Comparison of ENCODE assay signal across 14 cellular contexts in the genomic region with DNA sequence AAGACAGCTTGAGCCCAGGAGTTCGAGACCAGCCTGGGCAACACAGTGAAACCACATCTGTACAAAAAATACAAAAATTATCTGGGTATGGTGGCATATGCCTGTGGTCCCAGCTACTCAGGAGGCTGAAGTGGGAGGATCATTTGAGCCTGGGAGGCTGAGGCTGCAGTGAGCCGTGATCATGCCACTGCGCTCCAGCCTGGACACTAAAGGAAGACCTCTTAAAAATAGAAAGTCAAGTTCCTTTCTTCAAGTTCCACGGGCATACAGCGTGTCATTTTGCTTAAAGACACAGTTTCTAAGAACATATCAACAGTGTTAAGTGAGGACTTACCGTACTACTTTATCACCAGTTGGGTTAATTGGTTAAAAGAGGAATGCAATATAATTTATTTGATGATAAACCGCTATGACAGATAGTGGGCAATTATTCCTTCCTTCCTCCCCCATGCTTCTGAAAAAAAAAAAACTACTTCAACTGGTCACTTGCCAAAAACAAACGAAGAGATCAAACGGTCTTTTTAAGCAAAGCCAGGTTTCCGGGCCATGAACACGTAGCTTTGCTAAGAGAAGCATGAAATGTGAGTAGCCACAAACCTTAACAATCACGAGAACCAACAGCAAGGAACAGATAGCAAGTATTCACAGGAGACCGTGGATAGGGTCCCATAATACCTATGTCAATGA. TPM values are rescaled to one million over a fixed set of nuclear protein-coding genes. Genes with fewer than 3 reads are reported as not detected.
A peak's percentile ranks its signal among the peaks of the same experiment; 100 is the strongest.
DNase-seq lines count a peak whose midpoint lies in the region; ATAC-seq, FAIRE-seq and TF ChIP-seq lines count a peak whose summit lies in the region.
"Had no signal": no experiment of that assay in that cellular context is flagged by ENCODE, and none has a peak within 500 bp of the region (broad histone marks: within the 10 kb centered on the region; RNA-seq: fewer than 3 reads in every experiment).

No MANE protein-coding gene starts in this region.

- CTCF ChIA-PET in MCF 10A (lab: Yijun Ruan, JAX) = interaction anchor here (1.1 kb wide), 1 partner anchor 124 kb away, joined by 3 read pairs; no protein-coding TSS in a partner anchor

- no peak for TF ChIP-seq CTCF in MCF 10A (IDR thresholded peaks at IDR 0.05; ENCODE audit: unreplicated experiment)
- no peak for TF ChIP-seq CTCF in breast epithelium (IDR thresholded peaks at IDR 0.05)
- TF ChIP-seq CTCF in astrocyte (IDR thresholded peaks at IDR 0.05; ENCODE audit: insufficient read depth, low read depth, low read length) = no peak

- no TSS peak for BruUV-seq in MCF 10A (replicated peaks; lab: Mats Ljungman, UMichigan)

- no peak overlapping the region for H2AFZ ChIP-seq in astrocyte (ENCODE audit: low read depth, low read length)

- H4K20me1 ChIP-seq in astrocyte (ENCODE audit: insufficient read depth, low read length) = no peaks in the 10 kb centered on the region

- H3K4me1 ChIP-seq in breast epithelium (no peaks in the 10 kb centered on the region), astrocyte (ENCODE audit: insufficient read depth, low read length) (peaks cover 22% of the 10 kb centered on the region)
- H3K4me1 ChIP-seq: colonic mucosa had no signal

- H3K36me3 ChIP-seq in breast epithelium (no peaks in the 10 kb centered on the region), astrocyte (ENCODE audit: insufficient read depth, low read length) (no peaks in the 10 kb centered on the region)
- H3K36me3 ChIP-seq: colonic mucosa, neutrophil, suprapubic skin had no signal

- H3K36me3 Mint-ChIP-seq in MCF 10A (ENCODE audit: insufficient read depth, unreplicated experiment) (peaks cover 5% of the 10 kb centered on the region), astrocyte (ENCODE audit: low read depth, unreplicated experiment) (no peaks in the 10 kb centered on the region)
- H3K36me3 Mint-ChIP-seq: activated naive CD8-positive, alpha-beta T cell treated with anti-CD3 and anti-CD28 coated beads, Interleukin-2, amount 10 ng/mL, durations not matched to agents 7 days and 5 days had no signal

- TF ChIP-seq POLR2A in breast epithelium (IDR thresholded peaks at IDR 0.05) = no peak

- no peaks in the 10 kb centered on the region for H3K27me3 Mint-ChIP-seq in MCF 10A (ENCODE audit: insufficient read depth, unreplicated experiment)
- H3K27me3 Mint-ChIP-seq in astrocyte (ENCODE audit: low read depth, unreplicated experiment) = no peaks in the 10 kb centered on the region
- H3K27me3 Mint-ChIP-seq: activated B cell treated with CpG ODN at 0.5 μM for 24 hours; activated naive CD8-positive, alpha-beta T cell treated with anti-CD3 and anti-CD28 coated beads, Interleukin-2, amount 10 ng/mL, durations not matched to agents 7 days and 5 days had no signal

- H3K4me3 ChIP-seq in breast epithelium (no peak overlapping the region), astrocyte (ENCODE audit: insufficient read depth, low read depth, low read length) (no peak overlapping the region)
- H3K4me3 ChIP-seq: colonic mucosa, suprapubic skin had no signal

- DNase-seq in MCF 10A (ENCODE audit: unreplicated experiment) (no peak), breast epithelium (ENCODE audit: low spot score in 2 of 2) (no peak), astrocyte (ENCODE audit: low read depth) (peak; percentile 90), kidney tubule cell (ENCODE audit: low spot score) (peak; percentile 91), NCI-H345 (lab: John Stamatoyannopoulos, UW) (no peak), GM03348 (ENCODE audit: low spot score) (no peak), NCI-H526 treated with DMSO at 0.1 percent for 48 hours (lab: John Stamatoyannopoulos, UW) (no peak)
- DNase-seq: activated B cell treated with CpG ODN at 0.5 μM for 24 hours; activated naive CD8-positive, alpha-beta T cell treated with anti-CD3 and anti-CD28 coated beads, Interleukin-2, amount 10 ng/mL, durations not matched to agents 7 days and 5 days; colonic mucosa; hypothalamus had no signal

- H3K27ac Mint-ChIP-seq in MCF 10A (ENCODE audit: low read depth, unreplicated experiment) (peak overlapping the region; percentile 53), astrocyte (ENCODE audit: unreplicated experiment) (peak overlapping the region; percentile 73)
- H3K27ac Mint-ChIP-seq: activated B cell treated with CpG ODN at 0.5 μM for 24 hours; activated naive CD8-positive, alpha-beta T cell treated with anti-CD3 and anti-CD28 coated beads, Interleukin-2, amount 10 ng/mL, durations not matched to agents 7 days and 5 days had no signal

- peaks cover 3% of the 10 kb centered on the region for H3K79me2 ChIP-seq in astrocyte (ENCODE audit: insufficient read depth, low read length)

- H3K27me3 ChIP-seq in breast epithelium = no peaks in the 10 kb centered on the region
- peaks cover 5% of the 10 kb centered on the region for H3K27me3 ChIP-seq in astrocyte (ENCODE audit: insufficient read depth, low read length)
- H3K27me3 ChIP-seq: colonic mucosa, neutrophil, suprapubic skin had no signal

- no peak overlapping the region for H3K27ac ChIP-seq in breast epithelium
- H3K27ac ChIP-seq in astrocyte (ENCODE audit: low read depth, low read length) = peak overlapping the region; percentile 49
- H3K27ac ChIP-seq: colonic mucosa, neutrophil, suprapubic skin had no signal

- POLR2A ChIA-PET in MCF 10A (lab: Yijun Ruan, JAX) = interaction anchor here (0.7 to 1.5 kb wide), 3 partner anchors 8 to 857 kb away, joined by 3 to 4 read pairs (median 3); no protein-coding TSS in a partner anchor

- intact Hi-C loops in MCF 10A (cut with micrococcal nuclease) (no loop called here), breast epithelium (cut with DNase I; ENCODE audit: low total_unique reads) (no loop called here)

- FAIRE-seq in astrocyte (lab: Jason Lieb, UNC) = no peak

- H3K9me3 Mint-ChIP-seq in MCF 10A (ENCODE audit: unreplicated experiment) = no peaks in the 10 kb centered on the region
- peaks cover 2% of the 10 kb centered on the region for H3K9me3 Mint-ChIP-seq in astrocyte (ENCODE audit: unreplicated experiment)
- H3K9me3 Mint-ChIP-seq: activated B cell treated with CpG ODN at 0.5 μM for 24 hours; activated naive CD8-positive, alpha-beta T cell treated with anti-CD3 and anti-CD28 coated beads, Interleukin-2, amount 10 ng/mL, durations not matched to agents 7 days and 5 days had no signal

- H3K4me2 ChIP-seq in astrocyte (ENCODE audit: low read length) = peak overlapping the region; percentile 37

- H3K9me3 ChIP-seq in breast epithelium (no peaks in the 10 kb centered on the region), astrocyte (ENCODE audit: insufficient read depth, low read depth, low read length) (no peaks in the 10 kb centered on the region)
- H3K9me3 ChIP-seq: colonic mucosa, neutrophil, suprapubic skin had no signal

- ATAC-seq in GM21619 (IDR thresholded peaks at IDR 0.05; ENCODE audit: unreplicated experiment) = no peak

- H3K4me3 Mint-ChIP-seq in MCF 10A (ENCODE audit: unreplicated experiment) (no peak overlapping the region), astrocyte (ENCODE audit: unreplicated experiment) (no peak overlapping the region)
- H3K4me3 Mint-ChIP-seq: activated B cell treated with CpG ODN at 0.5 μM for 24 hours; activated naive CD8-positive, alpha-beta T cell treated with anti-CD3 and anti-CD28 coated beads, Interleukin-2, amount 10 ng/mL, durations not matched to agents 7 days and 5 days had no signal

- H3K4me1 Mint-ChIP-seq in MCF 10A (ENCODE audit: insufficient read depth, unreplicated experiment) (peaks cover 17% of the 10 kb centered on the region), astrocyte (ENCODE audit: low read depth, unreplicated experiment) (peaks cover 26% of the 10 kb centered on the region)
- H3K4me1 Mint-ChIP-seq: activated naive CD8-positive, alpha-beta T cell treated with anti-CD3 and anti-CD28 coated beads, Interleukin-2, amount 10 ng/mL, durations not matched to agents 7 days and 5 days had no signal

- peak overlapping the region; percentile 12 for H3K9ac ChIP-seq in astrocyte (ENCODE audit: low read length)

RNA-seq across cellular contexts. Expression of a gene that starts 21.4 kb away (rescaled TPM):
- total RNA-seq in MCF 10A (2022) = 56.9 and 57.7 TPM in 2 replicates
- total RNA-seq in breast epithelium = 1 to 10 TPM; 2.1 to 9.5 (median 4.7) TPM
- total RNA-seq in astrocyte = 11.1 and 14.3 TPM in 2 replicates

Comparison
In these comparisons a context has a peak if more than half of its experiments do, and no peak if none do; other contexts are left out.
1. DNase-seq: peak in astrocyte (single experiment) and kidney tubule cell (single experiment); none in MCF 10A (single experiment), breast epithelium (0 of 2), NCI-H345 (single experiment), GM03348 (single experiment) and NCI-H526 treated with DMSO at 0.1 percent for 48 hours (single experiment).